Comparison of ENCODE assay signal across 24 cellular contexts in the genomic region with DNA sequence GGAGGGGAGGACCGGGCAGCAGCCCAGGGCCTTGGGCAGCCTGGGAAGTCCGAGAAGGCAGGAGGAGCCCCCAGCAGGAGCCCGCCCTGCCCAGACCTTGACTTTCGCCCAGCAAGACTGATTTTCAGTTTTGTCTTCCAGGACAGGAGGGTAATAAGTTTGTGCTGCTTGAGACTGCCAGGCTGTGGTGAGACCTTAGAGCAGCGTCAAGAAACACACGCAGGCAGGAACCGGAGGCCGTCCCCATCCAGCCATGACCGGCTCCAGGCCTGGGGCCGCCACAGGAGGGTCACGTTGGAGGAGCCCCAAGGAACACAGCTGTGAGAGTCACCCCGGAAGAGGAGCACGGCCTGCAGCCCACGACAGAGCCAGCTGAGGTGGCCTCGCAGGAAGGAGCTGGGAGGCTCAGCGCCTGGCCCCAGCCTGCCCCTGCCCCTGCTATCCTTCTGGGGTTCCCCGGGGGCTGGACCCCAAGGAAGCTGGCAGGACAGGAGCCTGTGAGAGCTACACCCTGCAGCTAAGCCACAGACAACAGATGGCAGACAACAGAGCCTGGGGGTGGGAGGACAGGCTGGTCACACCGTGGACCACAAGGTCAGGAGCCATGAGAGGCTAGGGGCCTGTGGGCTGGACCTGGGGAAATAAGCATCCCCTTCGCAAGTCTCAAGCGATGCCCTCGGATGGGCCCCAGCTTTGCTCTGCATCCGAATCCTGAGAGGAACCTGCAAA.
A peak's percentile ranks its signal among the peaks of the same experiment; 100 is the strongest.
DNase-seq lines count a peak whose midpoint lies in the region; ATAC-seq and TF ChIP-seq lines count a peak whose summit lies in the region.
"Had no signal": no experiment of that assay in that cellular context is flagged by ENCODE, and none has a peak within 500 bp of the region (broad histone marks: within the 10 kb centered on the region; RNA-seq: fewer than 3 reads in every experiment).

No MANE protein-coding gene starts in this region.

- no peaks in the 10 kb centered on the region for H3K36me3 Mint-ChIP-seq in glutamatergic neuron (ENCODE audit: unreplicated experiment)

- intact Hi-C loops in Right ventricle myocardium inferior (cut with DNase I), result no loop called here
- intact Hi-C loops in left cardiac atrium (cut with DNase I), result no loop called here

- H3K27ac Mint-ChIP-seq in glutamatergic neuron (ENCODE audit: unreplicated experiment), result peak overlapping the region; percentile 82
- H3K27ac Mint-ChIP-seq: CD4-positive, alpha-beta T cell; GM23338 had no signal

- no peak overlapping the region for H3K4me3 ChIP-seq in Karpas-422 (ENCODE audit: low read length)
- H3K4me3 ChIP-seq: BLaER1 treated with 17β-estradiol and CSF1 and Interleukin-3, amounts not matched to agents 10 nM and 100 nM; GM23338; SK-N-MC had no signal

- peak; percentile 62 for DNase-seq in Right ventricle myocardium inferior (ENCODE audit: missing footprints)
- no peak for DNase-seq in left cardiac atrium
- peak; percentile 11 for DNase-seq in Karpas-422
- no peak for DNase-seq in glutamatergic neuron
- no peak for DNase-seq in T-helper 2 cell
- DNase-seq: CD4-positive, alpha-beta T cell; COR-L47; DMS53; HCEC 1CT; IMR-90; KG1; MM.1S; NCI-H2029; NCI-H446; NCI-H524 treated with DMSO at 0.1 percent for 48 hours; NCI-H774; SIG-M5 had no signal

- H3K9me2 ChIP-seq in Karpas-422 (replicated peaks; ENCODE audit: insufficient read depth, low read length), result no peaks in the 10 kb centered on the region

- H3K9me3 Mint-ChIP-seq in glutamatergic neuron (ENCODE audit: unreplicated experiment), result peaks cover 13% of the 10 kb centered on the region
- H3K9me3 Mint-ChIP-seq: CD4-positive, alpha-beta T cell; GM23338 had no signal

- H3K27ac ChIP-seq in Karpas-422 (ENCODE audit: low read length), result no peak overlapping the region
- H3K27ac ChIP-seq: BLaER1 treated with 17β-estradiol and CSF1 and Interleukin-3, amounts not matched to agents 10 nM and 100 nM; RWPE1; SK-N-MC had no signal

- no peak overlapping the region for H3K9ac ChIP-seq in Karpas-422 (ENCODE audit: low read length)
- H3K9ac ChIP-seq: BLaER1 treated with 17β-estradiol and CSF1 and Interleukin-3, amounts not matched to agents 10 nM and 100 nM had no signal

- H4K20me1 ChIP-seq in Karpas-422 (ENCODE audit: insufficient read depth, low read depth, low read length), result no peaks in the 10 kb centered on the region
- H4K20me1 ChIP-seq: BLaER1 treated with 17β-estradiol and CSF1 and Interleukin-3, amounts not matched to agents 10 nM and 100 nM had no signal

- ATAC-seq in Right ventricle myocardium inferior (no peak), left cardiac atrium (no peak), GM21619 (IDR thresholded peaks at IDR 0.05; ENCODE audit: unreplicated experiment) (no peak)
- ATAC-seq in activated CD4-positive, CD25-positive, alpha-beta regulatory T cell treated with anti-CD3 and anti-CD28 coated beads, Interleukin-2, amount 50 U/mL, for 24 hours, result no peak
- ATAC-seq: Panc1 had no signal

- H2AFZ ChIP-seq in Karpas-422 (ENCODE audit: low read length), result no peak overlapping the region
- H2AFZ ChIP-seq: GM23338 had no signal

- H3K4me1 Mint-ChIP-seq in glutamatergic neuron (ENCODE audit: low read depth, unreplicated experiment), result peaks cover 11% of the 10 kb centered on the region

- peaks cover 3% of the 10 kb centered on the region; the same call in 1 of the 2 replicates for H3K4me1 ChIP-seq in Karpas-422 (ENCODE audit: low read length)

- no peak overlapping the region for H3K4me2 ChIP-seq in Karpas-422 (ENCODE audit: low read depth, low read length, poor library complexity, severe bottlenecking)
- H3K4me2 ChIP-seq: GM23338 had no signal

- H3K27me3 Mint-ChIP-seq in glutamatergic neuron (ENCODE audit: unreplicated experiment), result peaks cover 5% of the 10 kb centered on the region

- H3K79me2 ChIP-seq in Karpas-422 (ENCODE audit: low read length), result no peaks in the 10 kb centered on the region

- H3K9me3 ChIP-seq in Karpas-422 (ENCODE audit: low read length), result no peaks in the 10 kb centered on the region
- H3K9me3 ChIP-seq: BLaER1 treated with 17β-estradiol and CSF1 and Interleukin-3, amounts not matched to agents 10 nM and 100 nM had no signal

- TF ChIP-seq CTCF in glutamatergic neuron (IDR thresholded peaks at IDR 0.05; ENCODE audit: partially characterized antibody, unreplicated experiment), result no peak

- H3K36me3 ChIP-seq in Karpas-422 (ENCODE audit: insufficient read depth, low read length), result no peaks in the 10 kb centered on the region
- H3K36me3 ChIP-seq: BLaER1 treated with 17β-estradiol and CSF1 and Interleukin-3, amounts not matched to agents 10 nM and 100 nM had no signal

- H3K27me3 ChIP-seq in Karpas-422 (ENCODE audit: low read length), result no peaks in the 10 kb centered on the region
- H3K27me3 ChIP-seq: BLaER1 treated with 17β-estradiol and CSF1 and Interleukin-3, amounts not matched to agents 10 nM and 100 nM had no signal

- H3K4me3 Mint-ChIP-seq in glutamatergic neuron (ENCODE audit: unreplicated experiment), result no peak overlapping the region
- H3K4me3 Mint-ChIP-seq: CD4-positive, alpha-beta T cell; GM23338 had no signal

Comparison
In these comparisons a context has a peak if more than half of its experiments do, and no peak if none do; other contexts are left out.
1. DNase-seq: peak in Right ventricle myocardium inferior (single experiment) and Karpas-422 (single experiment); none in left cardiac atrium (single experiment), glutamatergic neuron (single experiment) and T-helper 2 cell (0 of 5).